8 cellular contexts compared by ENCODE assay signal in the genomic region with DNA sequence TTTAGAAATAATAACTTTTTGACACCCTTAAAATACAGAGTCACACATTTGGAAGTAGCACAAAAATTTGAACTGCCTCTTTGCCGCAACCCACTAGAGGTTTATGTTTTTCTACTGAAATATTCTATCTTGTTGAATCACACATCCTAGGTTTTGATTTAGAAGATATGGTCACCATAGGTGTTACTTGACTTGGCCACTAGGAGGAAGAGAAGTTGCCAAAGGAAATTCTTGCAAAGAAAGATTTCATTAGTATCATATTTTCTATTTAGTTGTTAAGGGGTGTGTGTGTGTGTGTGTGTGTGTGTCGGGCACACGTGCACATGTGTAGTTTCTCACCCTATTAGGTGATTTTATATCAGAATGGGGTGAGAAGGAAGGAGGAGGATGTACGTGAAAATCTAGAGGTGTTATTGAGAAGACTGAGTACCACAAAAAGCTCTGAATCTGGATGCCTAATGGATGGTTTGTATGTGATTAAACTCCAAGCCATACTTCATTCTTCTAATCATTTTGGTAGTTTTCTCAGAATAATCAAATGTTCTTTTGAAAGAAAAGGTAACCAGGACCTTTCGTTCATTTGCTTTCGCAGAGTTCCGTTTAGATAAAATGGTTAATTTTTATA. TPM values are rescaled to one million over a fixed set of nuclear protein-coding genes. Genes with fewer than 3 reads are reported as not detected.
A peak's percentile ranks its signal among the peaks of the same experiment; 100 is the strongest.
DNase-seq lines count a peak whose midpoint lies in the region; ATAC-seq, FAIRE-seq and TF ChIP-seq lines count a peak whose summit lies in the region.
"Had no signal": no experiment of that assay in that cellular context is flagged by ENCODE, and none has a peak within 500 bp of the region (broad histone marks: within the 10 kb centered on the region; RNA-seq: fewer than 3 reads in every experiment).

No MANE protein-coding gene starts in this region.

- peaks cover 20% of the 10 kb centered on the region for H3K36me3 Mint-ChIP-seq in CD8-positive, alpha-beta T cell
- H3K36me3 Mint-ChIP-seq in nephron (ENCODE audit: low read depth): peaks cover 19% of the 10 kb centered on the region

- H3K27ac ChIP-seq in CD8-positive, alpha-beta T cell (ENCODE audit: low read depth, low read length): no peak overlapping the region
- H3K27ac ChIP-seq in GM12878 (ENCODE audit: control insufficient read depth, insufficient read depth): no peak overlapping the region

- RAD21 ChIA-PET in GM12878 (lab: Charles Lee; ENCODE audit: unreplicated experiment): no interaction called here

- SMC1A ChIA-PET in GM12878 (lab: Charles Lee; ENCODE audit: uncharacterized antibody, unreplicated experiment): interaction anchor here (1.0 to 4.2 kb wide), 7 partner anchors 7 to 123 kb away, joined by 3 to 17 read pairs (median 4); no protein-coding TSS in a partner anchor

- CTCF ChIA-PET in CD8-positive, alpha-beta T cell (lab: Charles Lee): no interaction called here
- CTCF ChIA-PET in GM12878 (lab: Yijun Ruan, JAX): interaction anchor here (1.2 to 2.1 kb wide), 4 partner anchors 10 to 30 kb away, joined by 3 to 7 read pairs (median 6); no protein-coding TSS in a partner anchor

- ATAC-seq in CD8-positive, alpha-beta T cell: no peak
- ATAC-seq in GM12878: peak; percentile 67

- TF ChIP-seq EP300 in GM12878 (IDR thresholded peaks at IDR 0.05; ENCODE audit: borderline replicate concordance in 1 of 2, control insufficient read depth in 1 of 2, low read depth in 2 of 2, low read length in 2 of 2): no peak

- no peak overlapping the region for H3K4me2 ChIP-seq in GM12878 (ENCODE audit: control insufficient read depth, insufficient read depth)

- H3K4me1 Mint-ChIP-seq in CD8-positive, alpha-beta T cell (ENCODE audit: low read depth): peaks cover 56% of the 10 kb centered on the region
- H3K4me1 Mint-ChIP-seq in nephron: peaks cover 20% of the 10 kb centered on the region

- in situ Hi-C loops in GM12878 (cut with MboI): no loop called here

- intact Hi-C loops in CD8-positive, alpha-beta T cell (cut with DNase I, micrococcal nuclease): no loop called here
- intact Hi-C loops in GM12878 (cut with micrococcal nuclease; ENCODE audit: unreplicated experiment): no loop called here

- peaks cover 57% of the 10 kb centered on the region for H3K79me2 ChIP-seq in GM12878 (ENCODE audit: control insufficient read depth, insufficient read depth, low read length)

- H3K4me1 ChIP-seq in CD8-positive, alpha-beta T cell (ENCODE audit: insufficient read depth, low read length): peaks cover 5% of the 10 kb centered on the region
- H3K4me1 ChIP-seq in GM12878 (ENCODE audit: control insufficient read depth, insufficient read depth, low read length): no peaks in the 10 kb centered on the region

- FAIRE-seq in GM12878 (lab: Jason Lieb, UNC): no peak

- no peaks in the 10 kb centered on the region for H3K27me3 ChIP-seq in CD8-positive, alpha-beta T cell (ENCODE audit: insufficient read depth, low read length)
- H3K27me3 ChIP-seq in GM12878 (replicated peaks in 1 of 2; ENCODE audit: control insufficient read depth in 2 of 2, insufficient read depth in 2 of 2, low read length in 1 of 2): no peaks in the 10 kb centered on the region

- H4K20me1 ChIP-seq in GM12878 (ENCODE audit: control insufficient read depth, insufficient read depth): 0 out of 2 replicates have a peak, but pooled peaks cover 4% of the 10 kb centered on the region

- TF ChIP-seq CTCF in CD8-positive, alpha-beta T cell (IDR thresholded peaks at IDR 0.05): peak; percentile 56
- peak; percentile 4 to 42 (median 31); a peak in 2 of 6 replicates for TF ChIP-seq CTCF in GM12878 (IDR thresholded peaks at IDR 0.05 in 2 of 3, conservative IDR thresholded peaks at IDR 0.05 in 1 of 3; ENCODE audit: control insufficient read depth in 2 of 3, extremely low read depth in 1 of 3, insufficient read depth in 1 of 3, low read depth in 3 of 3, low read length in 3 of 3)
- peak; percentile 21 to 38 (median 34) for TF ChIP-seq CTCF in nephron (IDR thresholded peaks at IDR 0.05; ENCODE audit: unreplicated experiment in 3 of 3)

- H3K27ac Mint-ChIP-seq in CD8-positive, alpha-beta T cell: no peak overlapping the region
- no peak overlapping the region for H3K27ac Mint-ChIP-seq in nephron

- no peaks in the 10 kb centered on the region for H3K9me3 ChIP-seq in CD8-positive, alpha-beta T cell (ENCODE audit: low read length)
- H3K9me3 ChIP-seq in GM12878 (replicated peaks; ENCODE audit: control insufficient read depth, insufficient read depth, low read length): no peaks in the 10 kb centered on the region

- 89% methylated on average over 7 of the region's 7 CpGs for WGBS in GM12878 (ENCODE audit: insufficient coverage, insufficient replicate concordance, low lambda C conversion rate, missing lambda C conversion rate)

- no peaks in the 10 kb centered on the region for H3K9me3 Mint-ChIP-seq in CD8-positive, alpha-beta T cell
- H3K9me3 Mint-ChIP-seq in nephron: no peaks in the 10 kb centered on the region

- POLR2A ChIA-PET in CD8-positive, alpha-beta T cell (lab: Charles Lee): no interaction called here
- POLR2A ChIA-PET in GM12878 (lab: Charles Lee): no interaction called here

- H3K4me3 ChIP-seq in CD8-positive, alpha-beta T cell (ENCODE audit: low read depth, low read length): no peak overlapping the region
- no peak overlapping the region for H3K4me3 ChIP-seq in GM12878

- 0 out of 2 replicates have a peak, but pooled peaks have one; percentile 24 for TF ChIP-seq RAD21 in GM12878 (IDR thresholded peaks at IDR 0.05; ENCODE audit: insufficient read depth, low read depth, low read length)

- no peaks in the 10 kb centered on the region for H3K27me3 Mint-ChIP-seq in CD8-positive, alpha-beta T cell (ENCODE audit: low read depth)
- H3K27me3 Mint-ChIP-seq in nephron (ENCODE audit: low read depth): no peaks in the 10 kb centered on the region

- TF ChIP-seq POLR2A in GM12878 (IDR thresholded peaks at IDR 0.05; ENCODE audit: low read depth, low read length): no peak

- no peak overlapping the region for H3K9ac ChIP-seq in GM12878 (ENCODE audit: control insufficient read depth, insufficient read depth, low read length)

- no TSS peak for BruUV-seq in GM12878 (replicated peaks; lab: Mats Ljungman, UMichigan)

- H2AFZ ChIP-seq in GM12878 (ENCODE audit: control insufficient read depth, low read depth, low read length): no peak overlapping the region

- H3K36me3 ChIP-seq in CD8-positive, alpha-beta T cell (ENCODE audit: insufficient read depth, low read length): no peaks in the 10 kb centered on the region
- H3K36me3 ChIP-seq in GM12878 (ENCODE audit: control insufficient read depth in 2 of 2, insufficient read depth in 2 of 2, low read length in 1 of 2): peaks cover 0 to 5% of the 10 kb centered on the region in 2 experiments; a peak in 1 of 4 replicates

- no peak overlapping the region for H3K4me3 Mint-ChIP-seq in CD8-positive, alpha-beta T cell
- H3K4me3 Mint-ChIP-seq in nephron: no peak overlapping the region

- no peak for DNase-seq in CD8-positive, alpha-beta T cell
- DNase-seq in HuH-7 (ENCODE audit: low spot score) (peak; percentile 13), GM12878 (ENCODE audit: low read depth, low spot score) (no peak), NCI-H1048 (lab: John Stamatoyannopoulos, UW) (no peak), GOT3 (lab: John Stamatoyannopoulos, UW) (no peak), NCI-H226 (no peak)
- DNase-seq: NCI-H1417 had no signal

TF ChIP-seq in GM12878, 131 proteins besides CTCF, POLR2A, EP300 and RAD21 (continues in another document):
- TF ChIP-seq GABPA (IDR thresholded peaks at IDR 0.05; ENCODE audit: low read depth) (no peak), SMC3 (IDR thresholded peaks at IDR 0.05; ENCODE audit: borderline replicate concordance, low read length) (peak; percentile 27; the same call in 1 of the 2 replicates), RFX5 (IDR thresholded peaks at IDR 0.05; ENCODE audit: low read depth, low read length) (no peak)
- TF ChIP-seq, protein P1, sequence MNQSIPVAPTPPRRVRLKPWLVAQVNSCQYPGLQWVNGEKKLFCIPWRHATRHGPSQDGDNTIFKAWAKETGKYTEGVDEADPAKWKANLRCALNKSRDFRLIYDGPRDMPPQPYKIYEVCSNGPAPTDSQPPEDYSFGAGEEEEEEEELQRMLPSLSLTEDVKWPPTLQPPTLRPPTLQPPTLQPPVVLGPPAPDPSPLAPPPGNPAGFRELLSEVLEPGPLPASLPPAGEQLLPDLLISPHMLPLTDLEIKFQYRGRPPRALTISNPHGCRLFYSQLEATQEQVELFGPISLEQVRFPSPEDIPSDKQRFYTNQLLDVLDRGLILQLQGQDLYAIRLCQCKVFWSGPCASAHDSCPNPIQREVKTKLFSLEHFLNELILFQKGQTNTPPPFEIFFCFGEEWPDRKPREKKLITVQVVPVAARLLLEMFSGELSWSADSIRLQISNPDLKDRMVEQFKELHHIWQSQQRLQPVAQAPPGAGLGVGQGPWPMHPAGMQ (IDR thresholded peaks at IDR 0.05; ENCODE audit: borderline replicate concordance): no peak

RNA-seq across cellular contexts. Expression of a gene that starts 31.5 kb away (rescaled TPM):
- total RNA-seq in CD8-positive, alpha-beta T cell: 10 to 100 TPM; 60.1 to 69.8 TPM
- total RNA-seq in GM12878 (2013; cell fraction: nucleolus; rRNA removed): 199 and 207 TPM in 2 replicates
- 166 and 179 TPM in 2 replicates for total RNA-seq in GM12878 (2014; rRNA removed)
- total RNA-seq in GM12878 (2014; rRNA removed; fragmentation: Illumina TruSeq; extraction: Trizol): 128 and 131 TPM in 2 replicates
- 71.2 and 78.9 TPM in 2 replicates for total RNA-seq in GM12878 (2021)
- polyA plus RNA-seq in GM12878 (2011; ENCODE audit: low read depth): 32.5 TPM
- polyA plus RNA-seq in GM12878 (2011; rRNA removed): 162 and 175 TPM in 2 replicates
- polyA plus RNA-seq in GM12878 (2011; cell fraction: cytosol; rRNA removed): 103 and 115 TPM in 2 replicates
- 65.6 and 69.8 TPM in 2 replicates for polyA plus RNA-seq in GM12878 (2011; cell fraction: nucleus; rRNA removed)
- polyA plus RNA-seq in GM12878 (2012): 47.6 and 57.5 TPM in 2 replicates
- polyA plus RNA-seq in GM12878 (2014; fragmentation: Illumina TruSeq; extraction: Trizol): 118 and 150 TPM in 2 replicates
- 100 to 1,000 TPM in 1 of 2 experiments, 10 to 100 TPM in 1; 98.1 to 111 TPM for polyA plus RNA-seq in GM12878 (2014; fragmentation: Nextera tagmentation; extraction: Ambion mirVana)
- 142 and 169 TPM in 2 replicates for polyA plus RNA-seq in GM12878 (2014; rRNA removed)
- 100 to 1,000 TPM; 171 to 173 TPM for polyA plus RNA-seq in GM12878 (2016; fragmentation: Nextera tagmentation; extraction: Ambion mirVana)
- polyA minus RNA-seq in GM12878 (2011; rRNA and poly(A)+ RNA removed): 130 and 193 TPM in 2 replicates
- 54.8 and 59.5 TPM in 2 replicates for polyA minus RNA-seq in GM12878 (2011; cell fraction: cytosol; rRNA and poly(A)+ RNA removed)
- polyA minus RNA-seq in GM12878 (2011; cell fraction: nucleus; rRNA and poly(A)+ RNA removed): 57.8 and 77.6 TPM in 2 replicates
